Comparison of ENCODE assay signal across 31 cellular contexts in the genomic region with DNA sequence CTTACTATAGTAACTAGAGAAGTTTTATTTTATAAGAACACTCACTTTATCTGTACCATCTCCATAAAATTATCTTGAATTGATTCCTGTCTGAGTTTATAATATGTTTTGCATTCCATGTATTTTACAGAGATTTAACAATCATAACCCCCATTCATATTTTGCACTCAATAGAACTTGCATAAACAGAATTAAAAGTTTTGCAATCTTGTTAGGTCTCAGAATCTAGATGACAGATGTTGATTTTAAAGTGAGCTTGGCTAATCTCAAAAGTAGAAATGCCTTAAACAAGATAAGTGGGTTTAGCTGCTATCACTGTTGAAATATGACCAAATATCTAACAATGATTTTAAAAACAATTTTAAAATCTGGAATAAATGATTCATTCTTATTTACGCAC.
"Had no signal": no experiment of that assay in that cellular context is flagged by ENCODE, and none has a peak within 500 bp of the region (broad histone marks: within the 10 kb centered on the region; RNA-seq: fewer than 3 reads in every experiment).

No MANE protein-coding gene starts in this region.

- H3K4me3 ChIP-seq: neural progenitor cell, ovary, psoas muscle, right lobe of liver, sigmoid colon, spleen, suprapubic skin, testis, tibial artery, transverse colon, upper lobe of right lung, uterus had no signal

- H3K9me3 ChIP-seq: ovary, psoas muscle, right lobe of liver, sigmoid colon, suprapubic skin, testis, tibial artery, transverse colon, upper lobe of right lung, uterus had no signal

- H3K36me3 ChIP-seq: neural progenitor cell, ovary, right lobe of liver, sigmoid colon, spleen, suprapubic skin, tibial artery, transverse colon, upper lobe of right lung, uterus had no signal

- H3K4me1 ChIP-seq: neural progenitor cell, parathyroid adenoma, psoas muscle, right lobe of liver, spleen, suprapubic skin, testis, tibial artery, upper lobe of right lung, uterus had no signal

- DNase-seq: naive thymus-derived CD4-positive, alpha-beta T cell; natural killer cell; occipital lobe; ovary; posterior cingulate gyrus; psoas muscle; right cardiac atrium; right lobe of liver; sigmoid colon; small intestine; spleen; stimulated activated CD4-positive, alpha-beta T cell treated with anti-CD3 and anti-CD28 coated beads, Interleukin-12 subunit alpha, Interleukin-12 subunit beta, amount 100 ng/mL, for 4 hours; stimulated activated CD4-positive, alpha-beta T cell treated with anti-CD3 and anti-CD28 coated beads, Interleukin-1b, Interleukin-23, amount 100 ng/mL, for 48 hours; stimulated activated CD4-positive, alpha-beta T cell treated with anti-CD3 and anti-CD28 coated beads, Interleukin-4, amount 100 ng/mL, for 1 hour; stimulated activated CD4-positive, alpha-beta T cell treated with anti-CD3 and anti-CD28 coated beads, Interleukin-4, amount 100 ng/mL, for 4 hours; stimulated activated naive CD4-positive, alpha-beta T cell; stimulated activated naive CD8-positive, alpha-beta T cell treated with anti-CD3 and anti-CD28 coated beads, Interleukin-15, amount 100 ng/mL, for 72 hours; stimulated activated naive CD8-positive, alpha-beta T cell treated with anti-CD3 and anti-CD28 coated beads, Interleukin-15, Interleukin-2, amounts not matched to agents 100 U/mL and 50 U/mL, for 24 hours; substantia nigra; testis; tibial artery; transverse colon; upper lobe of right lung; uterus had no signal

- H3K36me3 Mint-ChIP-seq: naive thymus-derived CD4-positive, alpha-beta T cell; neural progenitor cell; stimulated activated effector memory CD8-positive, alpha-beta T cell treated with anti-CD3 and anti-CD28 coated beads, Interleukin-12 subunit alpha, Interleukin-12 subunit beta, amount 100 ng/mL, for 72 hours; type B pancreatic cell had no signal

- H3K27ac ChIP-seq: neural progenitor cell, ovary, parathyroid adenoma, psoas muscle, right lobe of liver, sigmoid colon, spleen, suprapubic skin, testis, tibial artery, transverse colon, upper lobe of right lung, uterus had no signal

- H3K27ac Mint-ChIP-seq: naive thymus-derived CD4-positive, alpha-beta T cell; natural killer cell; nephron; neural progenitor cell; progenitor cell of endocrine pancreas; stimulated activated effector memory CD8-positive, alpha-beta T cell treated with anti-CD3 and anti-CD28 coated beads, Interleukin-12 subunit alpha, Interleukin-12 subunit beta, amount 100 ng/mL, for 72 hours; stimulated activated naive CD8-positive, alpha-beta T cell treated with anti-CD3 and anti-CD28 coated beads, Interleukin-15, amount 100 ng/mL, for 72 hours; type B pancreatic cell had no signal

- FAIRE-seq: small intestine had no signal

- H3K9me3 Mint-ChIP-seq: type B pancreatic cell had no signal

- H3K27me3 Mint-ChIP-seq: naive thymus-derived CD4-positive, alpha-beta T cell; progenitor cell of endocrine pancreas; stimulated activated naive CD8-positive, alpha-beta T cell treated with anti-CD3 and anti-CD28 coated beads, Interleukin-15, amount 100 ng/mL, for 72 hours had no signal

- H3K4me1 Mint-ChIP-seq: naive thymus-derived CD4-positive, alpha-beta T cell; natural killer cell; nephron; neural progenitor cell; stimulated activated effector memory CD8-positive, alpha-beta T cell treated with anti-CD3 and anti-CD28 coated beads, Interleukin-12 subunit alpha, Interleukin-12 subunit beta, amount 100 ng/mL, for 72 hours; stimulated activated naive CD8-positive, alpha-beta T cell treated with anti-CD3 and anti-CD28 coated beads, Interleukin-15, amount 100 ng/mL, for 72 hours had no signal

- H3K9ac ChIP-seq: neural progenitor cell, parathyroid adenoma had no signal

- ATAC-seq: naive thymus-derived CD4-positive, alpha-beta T cell; natural killer cell; psoas muscle; right cardiac atrium; right lobe of liver; stimulated activated effector memory CD8-positive, alpha-beta T cell treated with anti-CD3 and anti-CD28 coated beads, Interleukin-12 subunit alpha, Interleukin-12 subunit beta, amount 100 ng/mL, for 72 hours; stimulated activated naive CD8-positive, alpha-beta T cell treated with anti-CD3 and anti-CD28 coated beads, Interleukin-15, amount 100 ng/mL, for 72 hours; stimulated activated naive CD8-positive, alpha-beta T cell treated with anti-CD3 and anti-CD28 coated beads, Interleukin-15, Interleukin-2, amounts not matched to agents 100 U/mL and 50 U/mL, for 24 hours; upper lobe of right lung had no signal

- H3K27me3 ChIP-seq: neural progenitor cell, ovary, right lobe of liver, sigmoid colon, spleen, suprapubic skin, testis, tibial artery, transverse colon, upper lobe of right lung, uterus had no signal

- H3K4me2 ChIP-seq: neural progenitor cell had no signal

- H3K4me3 Mint-ChIP-seq: naive thymus-derived CD4-positive, alpha-beta T cell; natural killer cell; nephron; neural progenitor cell; stimulated activated effector memory CD8-positive, alpha-beta T cell treated with anti-CD3 and anti-CD28 coated beads, Interleukin-12 subunit alpha, Interleukin-12 subunit beta, amount 100 ng/mL, for 72 hours; stimulated activated naive CD8-positive, alpha-beta T cell treated with anti-CD3 and anti-CD28 coated beads, Interleukin-15, amount 100 ng/mL, for 72 hours; type B pancreatic cell had no signal
